In genomic region chr2:241458687-241459086, GRCh38 we compare ENCODE assay signal across 21 cellular contexts. TPM values are rescaled to one million over a fixed set of nuclear protein-coding genes. Genes with fewer than 3 reads are reported as not detected.
DNase-seq lines count a peak whose midpoint lies in the region; ATAC-seq and TF ChIP-seq lines count a peak whose summit lies in the region.
"Had no signal": no experiment of that assay in that cellular context is flagged by ENCODE, and none has a peak within 500 bp of the region (broad histone marks: within the 10 kb centered on the region; RNA-seq: fewer than 3 reads in every experiment).

No MANE protein-coding gene starts in this region.

- no peaks in the 10 kb centered on the region for H4K20me1 ChIP-seq in GM23338 (replicated peaks; ENCODE audit: insufficient read depth)

- peak; percentile 48 for DNase-seq in DMS 273 (lab: John Stamatoyannopoulos, UW; ENCODE audit: unreplicated experiment)
- no peak for DNase-seq in DMS 273 treated with DMSO at 0.1 percent for 48 hours (lab: John Stamatoyannopoulos, UW)
- peak; percentile 29 for DNase-seq in D341Med (ENCODE audit: low spot score)
- peak; percentile 3 for DNase-seq in SHP77 treated with DMSO at 0.1 percent for 48 hours (lab: John Stamatoyannopoulos, UW)
- no peak for DNase-seq in naive thymus-derived CD4-positive, alpha-beta T cell
- no peak for DNase-seq in stimulated activated CD4-positive, alpha-beta T cell treated with anti-CD3 and anti-CD28 coated beads, Interleukin-2, amount 100 ng/mL, for 48 hours
- no peak for DNase-seq in activated naive CD4-positive, alpha-beta T cell treated with Interleukin-2 at 50 U/mL for 16 hours
- no peak for DNase-seq in GM23338 (ENCODE audit: low spot score)
- DNase-seq: ACHN; CD4-positive, CD25-positive, alpha-beta regulatory T cell; DMS79; NCI-H1092; NCI-H1417 treated with DMSO at 0.1 percent for 48 hours; NCI-H2029 treated with DMSO at 0.1 percent for 48 hours; NCI-H226; NCI-H510A treated with DMSO at 0.1 percent for 48 hours; SK-N-SH; SW 1271 had no signal

- ATAC-seq in naive thymus-derived CD4-positive, alpha-beta T cell = peak; percentile 10
- no peak for ATAC-seq in GM23338

- CTCF ChIA-PET in naive thymus-derived CD4-positive, alpha-beta T cell (lab: Charles Lee) = no interaction called here

- H3K27me3 Mint-ChIP-seq in naive thymus-derived CD4-positive, alpha-beta T cell = peaks cover 12 to 19% (median 14%) of the 10 kb centered on the region in 5 donors
- H3K27me3 Mint-ChIP-seq in GM23338 (ENCODE audit: insufficient read depth, low read depth, poor library complexity) = peaks cover 2% of the 10 kb centered on the region
- H3K27me3 Mint-ChIP-seq: CD4-positive, CD25-positive, alpha-beta regulatory T cell; IgD-negative memory B cell had no signal

- H2AFZ ChIP-seq in GM23338 = no peak overlapping the region

- no peaks in the 10 kb centered on the region for H3K9me2 ChIP-seq in GM23338 (ENCODE audit: insufficient read depth)
- H3K9me2 ChIP-seq: SK-N-SH had no signal

- no peak overlapping the region for H3K27ac ChIP-seq in naive thymus-derived CD4-positive, alpha-beta T cell (ENCODE audit: low read depth, low read length)
- no peak overlapping the region for H3K27ac ChIP-seq in GM23338 (ENCODE audit: low read depth)
- H3K27ac ChIP-seq: 22Rv1, KMS-11 had no signal

- no peak overlapping the region for H3K27ac Mint-ChIP-seq in naive thymus-derived CD4-positive, alpha-beta T cell
- no peak overlapping the region for H3K27ac Mint-ChIP-seq in GM23338
- H3K27ac Mint-ChIP-seq: CD4-positive, CD25-positive, alpha-beta regulatory T cell; IgD-negative memory B cell had no signal

- peaks cover 0 to 6% (median 0%) of the 10 kb centered on the region in 5 donors for H3K36me3 Mint-ChIP-seq in naive thymus-derived CD4-positive, alpha-beta T cell
- H3K36me3 Mint-ChIP-seq in GM23338 (ENCODE audit: low read depth) = no peaks in the 10 kb centered on the region
- H3K36me3 Mint-ChIP-seq: CD4-positive, CD25-positive, alpha-beta regulatory T cell had no signal

- POLR2A ChIA-PET in naive thymus-derived CD4-positive, alpha-beta T cell (lab: Charles Lee) = interaction anchor here (0.6 kb wide), 1 partner anchor 70 kb away, joined by 7 read pairs; no protein-coding TSS in a partner anchor

- H3K27me3 ChIP-seq in naive thymus-derived CD4-positive, alpha-beta T cell (ENCODE audit: control insufficient read depth in 2 of 2, insufficient read depth in 2 of 2, low read length in 2 of 2) = no peaks in the 10 kb centered on the region
- no peaks in the 10 kb centered on the region for H3K27me3 ChIP-seq in GM23338 (ENCODE audit: insufficient read depth)

- no peaks in the 10 kb centered on the region for H3K9me3 Mint-ChIP-seq in naive thymus-derived CD4-positive, alpha-beta T cell
- no peaks in the 10 kb centered on the region for H3K9me3 Mint-ChIP-seq in GM23338
- H3K9me3 Mint-ChIP-seq: CD4-positive, CD25-positive, alpha-beta regulatory T cell; IgD-negative memory B cell had no signal

- intact Hi-C loops in naive thymus-derived CD4-positive, alpha-beta T cell (cut with micrococcal nuclease) = no loop called here

- H3K4me3 ChIP-seq in naive thymus-derived CD4-positive, alpha-beta T cell (ENCODE audit: low read length) = no peak overlapping the region
- H3K4me3 ChIP-seq in GM23338 = no peak overlapping the region

- no peaks in the 10 kb centered on the region for H3K4me1 Mint-ChIP-seq in naive thymus-derived CD4-positive, alpha-beta T cell
- peaks cover 6% of the 10 kb centered on the region; the same call in 2 of the 3 replicates for H3K4me1 Mint-ChIP-seq in GM23338

- no peaks in the 10 kb centered on the region for H3F3A ChIP-seq in GM23338 (replicated peaks; ENCODE audit: low read depth)

- H3K9me3 ChIP-seq in naive thymus-derived CD4-positive, alpha-beta T cell (ENCODE audit: control insufficient read depth in 2 of 3, low read length in 3 of 3) = no peaks in the 10 kb centered on the region
- H3K9me3 ChIP-seq: SK-N-SH had no signal

- H3K4me2 ChIP-seq in GM23338 = no peak overlapping the region
- H3K4me2 ChIP-seq: KMS-11, SK-N-SH had no signal

- TF ChIP-seq CTCF in GM23338 (conservative IDR thresholded peaks at IDR 0.05; ENCODE audit: low read depth in 2 of 2) = no peak

- no peaks in the 10 kb centered on the region for H3K36me3 ChIP-seq in naive thymus-derived CD4-positive, alpha-beta T cell (ENCODE audit: control insufficient read depth in 2 of 3, insufficient read depth in 3 of 3, low read length in 3 of 3)
- no peaks in the 10 kb centered on the region for H3K36me3 ChIP-seq in GM23338 (ENCODE audit: insufficient read depth)

- H3K4me3 Mint-ChIP-seq in naive thymus-derived CD4-positive, alpha-beta T cell = no peak overlapping the region
- H3K4me3 Mint-ChIP-seq in GM23338 = no peak overlapping the region
- H3K4me3 Mint-ChIP-seq: CD4-positive, CD25-positive, alpha-beta regulatory T cell; IgD-negative memory B cell had no signal

- H3K79me2 ChIP-seq in GM23338 (replicated peaks; ENCODE audit: insufficient read depth) = no peaks in the 10 kb centered on the region

- no peaks in the 10 kb centered on the region for H3K4me1 ChIP-seq in naive thymus-derived CD4-positive, alpha-beta T cell (ENCODE audit: control insufficient read depth in 2 of 2, insufficient read depth in 2 of 2, low read length in 2 of 2)
- no peaks in the 10 kb centered on the region for H3K4me1 ChIP-seq in GM23338 (ENCODE audit: insufficient read depth)

TF ChIP-seq in GM23338, 12 proteins besides CTCF, POLR2A, EP300 and RAD21:
- TF ChIP-seq CREB1 (CRISPR knock-in tag; IDR thresholded peaks at IDR 0.05; ENCODE audit: low read depth) (no peak), EZH2 (IDR thresholded peaks at IDR 0.05; ENCODE audit: low read depth, unreplicated experiment) (no peak), ZNF114 (CRISPR knock-in tag; IDR thresholded peaks at IDR 0.05) (no peak), NANOG (IDR thresholded peaks at IDR 0.05; ENCODE audit: borderline replicate concordance) (no peak), EZH2phosphoT487 (IDR thresholded peaks at IDR 0.05; ENCODE audit: unreplicated experiment) (no peak), POLR2AphosphoS5 (IDR thresholded peaks at IDR 0.05; ENCODE audit: low read depth) (no peak)
- TF ChIP-seq, protein P1, sequence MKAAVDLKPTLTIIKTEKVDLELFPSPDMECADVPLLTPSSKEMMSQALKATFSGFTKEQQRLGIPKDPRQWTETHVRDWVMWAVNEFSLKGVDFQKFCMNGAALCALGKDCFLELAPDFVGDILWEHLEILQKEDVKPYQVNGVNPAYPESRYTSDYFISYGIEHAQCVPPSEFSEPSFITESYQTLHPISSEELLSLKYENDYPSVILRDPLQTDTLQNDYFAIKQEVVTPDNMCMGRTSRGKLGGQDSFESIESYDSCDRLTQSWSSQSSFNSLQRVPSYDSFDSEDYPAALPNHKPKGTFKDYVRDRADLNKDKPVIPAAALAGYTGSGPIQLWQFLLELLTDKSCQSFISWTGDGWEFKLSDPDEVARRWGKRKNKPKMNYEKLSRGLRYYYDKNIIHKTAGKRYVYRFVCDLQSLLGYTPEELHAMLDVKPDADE (IDR thresholded peaks at IDR 0.05) = no peak
- TF ChIP-seq, protein P2, sequence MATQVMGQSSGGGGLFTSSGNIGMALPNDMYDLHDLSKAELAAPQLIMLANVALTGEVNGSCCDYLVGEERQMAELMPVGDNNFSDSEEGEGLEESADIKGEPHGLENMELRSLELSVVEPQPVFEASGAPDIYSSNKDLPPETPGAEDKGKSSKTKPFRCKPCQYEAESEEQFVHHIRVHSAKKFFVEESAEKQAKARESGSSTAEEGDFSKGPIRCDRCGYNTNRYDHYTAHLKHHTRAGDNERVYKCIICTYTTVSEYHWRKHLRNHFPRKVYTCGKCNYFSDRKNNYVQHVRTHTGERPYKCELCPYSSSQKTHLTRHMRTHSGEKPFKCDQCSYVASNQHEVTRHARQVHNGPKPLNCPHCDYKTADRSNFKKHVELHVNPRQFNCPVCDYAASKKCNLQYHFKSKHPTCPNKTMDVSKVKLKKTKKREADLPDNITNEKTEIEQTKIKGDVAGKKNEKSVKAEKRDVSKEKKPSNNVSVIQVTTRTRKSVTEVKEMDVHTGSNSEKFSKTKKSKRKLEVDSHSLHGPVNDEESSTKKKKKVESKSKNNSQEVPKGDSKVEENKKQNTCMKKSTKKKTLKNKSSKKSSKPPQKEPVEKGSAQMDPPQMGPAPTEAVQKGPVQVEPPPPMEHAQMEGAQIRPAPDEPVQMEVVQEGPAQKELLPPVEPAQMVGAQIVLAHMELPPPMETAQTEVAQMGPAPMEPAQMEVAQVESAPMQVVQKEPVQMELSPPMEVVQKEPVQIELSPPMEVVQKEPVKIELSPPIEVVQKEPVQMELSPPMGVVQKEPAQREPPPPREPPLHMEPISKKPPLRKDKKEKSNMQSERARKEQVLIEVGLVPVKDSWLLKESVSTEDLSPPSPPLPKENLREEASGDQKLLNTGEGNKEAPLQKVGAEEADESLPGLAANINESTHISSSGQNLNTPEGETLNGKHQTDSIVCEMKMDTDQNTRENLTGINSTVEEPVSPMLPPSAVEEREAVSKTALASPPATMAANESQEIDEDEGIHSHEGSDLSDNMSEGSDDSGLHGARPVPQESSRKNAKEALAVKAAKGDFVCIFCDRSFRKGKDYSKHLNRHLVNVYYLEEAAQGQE (IDR thresholded peaks at IDR 0.05; ENCODE audit: unreplicated experiment) = no peak
TF ChIP-seq in GM23338: peak in this region for 0.

RNA-seq across cellular contexts. Expression of gene STK25, which starts 49.7 kb away (rescaled TPM):
- total RNA-seq in naive thymus-derived CD4-positive, alpha-beta T cell = 100 to 1,000 TPM in 4 of 5 experiments, 10 to 100 TPM in 1; 90.8 to 170 (median 115) TPM
- 10 to 100 TPM; 74.0 to 81.5 TPM for polyA plus RNA-seq in naive thymus-derived CD4-positive, alpha-beta T cell
- total RNA-seq in GM23338 (2014; rRNA removed; shearing (Covaris generic)) = 275 and 304 TPM in 2 replicates
- polyA plus RNA-seq in GM23338 (2016; fragmentation: Nextera tagmentation; extraction: Ambion mirVana) = 125 and 142 TPM in 2 replicates

Comparison
In these comparisons a context has a peak if more than half of its experiments do, and no peak if none do; other contexts are left out.
1. DNase-seq: peak in DMS 273 (single experiment), D341Med (single experiment) and SHP77 treated with DMSO at 0.1 percent for 48 hours (single experiment); none in DMS 273 treated with DMSO at 0.1 percent for 48 hours (single experiment), naive thymus-derived CD4-positive, alpha-beta T cell (0 of 9), stimulated activated CD4-positive, alpha-beta T cell treated with anti-CD3 and anti-CD28 coated beads, Interleukin-2, amount 100 ng/mL, for 48 hours (0 of 2), activated naive CD4-positive, alpha-beta T cell treated with Interleukin-2 at 50 U/mL for 16 hours (single experiment) and GM23338 (single experiment).